ENCODE assay signal across 1 cellular context in genomic region chr11:68481579-68482240, GRCh38.
TF ChIP-seq lines count a peak whose summit lies in the region.

No MANE protein-coding gene starts in this region.

TF ChIP-seq in K562, 482 proteins besides CTCF, POLR2A, EP300 and RAD21 (continued from another document):
- TF ChIP-seq CHAMP1 (IDR thresholded peaks at IDR 0.05) = no peak
- no peak for TF ChIP-seq ZNF780A (CRISPR knock-in tag; IDR thresholded peaks at IDR 0.05)
- TF ChIP-seq CHD4 (IDR thresholded peaks at IDR 0.05; ENCODE audit: insufficient read depth, insufficient replicate concordance, low read depth, low read length, poor library complexity, severe bottlenecking) = no peak
- no peak for TF ChIP-seq CEBPG (CRISPR knock-in tag; IDR thresholded peaks at IDR 0.05)
- TF ChIP-seq CEBPG (tag; conservative IDR thresholded peaks at IDR 0.05 in 1 of 2, IDR thresholded peaks at IDR 0.05 in 1 of 2) = no peak
- TF ChIP-seq ZBTB5 (IDR thresholded peaks at IDR 0.05) = no peak
- no peak for TF ChIP-seq SIN3A (IDR thresholded peaks at IDR 0.05; ENCODE audit: borderline replicate concordance in 2 of 2, control insufficient read depth in 1 of 2, low read depth in 2 of 2, low read length in 2 of 2)
- TF ChIP-seq PATZ1 (CRISPR knock-in tag; IDR thresholded peaks at IDR 0.05; ENCODE audit: borderline replicate concordance) = no peak
- no peak for TF ChIP-seq ZBTB43 (CRISPR knock-in tag; IDR thresholded peaks at IDR 0.05)
- TF ChIP-seq SNRNP70 (optimal IDR thresholded peaks at IDR 0.05; ENCODE audit: low read depth, low read length) = no peak
- TF ChIP-seq RBM39 (optimal IDR thresholded peaks at IDR 0.05; ENCODE audit: low read depth, low read length) = no peak
- no peak for TF ChIP-seq RBM22 (IDR thresholded peaks at IDR 0.05; ENCODE audit: low read depth, low read length, poor library complexity, severe bottlenecking)
